Comparison of ENCODE assay signal across 35 cellular contexts in genomic region chr16:71384073-71384724, GRCh38. TPM values are rescaled to one million over a fixed set of nuclear protein-coding genes. Genes with fewer than 3 reads are reported as not detected.
DNase-seq lines count a peak whose midpoint lies in the region; ATAC-seq, FAIRE-seq and TF ChIP-seq lines count a peak whose summit lies in the region.
"Had no signal": no experiment of that assay in that cellular context is flagged by ENCODE, and none has a peak within 500 bp of the region (broad histone marks: within the 10 kb centered on the region; RNA-seq: fewer than 3 reads in every experiment).

No MANE protein-coding gene starts in this region.

- H3K23me2 ChIP-seq in H1 (ENCODE audit: low read depth, low read length): peaks cover 4% of the 10 kb centered on the region; the same call in 1 of the 2 replicates

- DNase-seq in NK-92 treated with Interleukin-12 subunit alpha and Interleukin-12 subunit beta, amount 100 ng/mL, for 24 hours (lab: John Stamatoyannopoulos, UW): peak; percentile 13
- no peak for DNase-seq in NK-92 (lab: John Stamatoyannopoulos, UW; ENCODE audit: unreplicated experiment)
- DNase-seq in NAMALWA (ENCODE audit: low spot score): peak; percentile 24
- DNase-seq in H1 (ENCODE audit: low read depth in 1 of 2, low spot score in 2 of 2): no peak
- DNase-seq in stimulated activated effector memory CD8-positive, alpha-beta T cell treated with anti-CD3 and anti-CD28 coated beads, Interleukin-12 subunit alpha, Interleukin-12 subunit beta, amount 100 ng/mL, for 72 hours (ENCODE audit: low spot score in 2 of 2): no peak
- DNase-seq in NCI-H2081 treated with DMSO at 0.1 percent for 48 hours (lab: John Stamatoyannopoulos, UW): no peak
- DNase-seq in HFFc6: no peak
- DNase-seq in glomerular visceral epithelial cell (ENCODE audit: extremely low spot score): no peak
- DNase-seq: activated CD4-positive, alpha-beta memory T cell treated with anti-CD3 and anti-CD28 coated beads for 36 hours; activated T-cell treated with anti-CD3 and anti-CD28 coated beads for 4 hours; AML-193; CD8-positive, alpha-beta memory T cell; central memory CD4-positive, alpha-beta T cell; DMS153; esophagus squamous epithelium; GF-D8; Karpas-422; left cardiac atrium; mammary epithelial cell; NCI-H187; NCI-H526 treated with DMSO at 0.1 percent for 48 hours; Peyer's patch; sigmoid colon; testis had no signal

- H3K27me3 ChIP-seq in H1 (replicated peaks in 1 of 4; ENCODE audit: control insufficient read depth in 3 of 4, extremely low read depth in 1 of 4, insufficient read depth in 3 of 4, low read length in 3 of 4): 0 out of 7 replicates have a peak, but pooled peaks cover 0 to 2% (median 0%) of the 10 kb centered on the region in 4 experiments
- H3K27me3 ChIP-seq: Peyer's patch, testis had no signal

- POLR2A ChIA-PET in H1 (lab: Charles Lee; ENCODE audit: partially characterized antibody): interaction anchor here (1.6 to 2.2 kb wide), 2 partner anchors 10 to 13 kb away, joined by 6 to 7 read pairs; no protein-coding TSS in a partner anchor

- H3K4me1 Mint-ChIP-seq in stimulated activated effector memory CD8-positive, alpha-beta T cell treated with anti-CD3 and anti-CD28 coated beads, Interleukin-12 subunit alpha, Interleukin-12 subunit beta, amount 100 ng/mL, for 72 hours: peaks cover 5% of the 10 kb centered on the region
- H3K4me1 Mint-ChIP-seq in HFFc6 (ENCODE audit: low read depth): no peaks in the 10 kb centered on the region

- peak; percentile 22 for ATAC-seq in stimulated activated effector memory CD8-positive, alpha-beta T cell treated with anti-CD3 and anti-CD28 coated beads, Interleukin-12 subunit alpha, Interleukin-12 subunit beta, amount 100 ng/mL, for 72 hours
- ATAC-seq: activated CD4-positive, CD25-positive, alpha-beta regulatory T cell treated with anti-CD3 and anti-CD28 coated beads, Interleukin-2, amount 50 U/mL, for 24 hours had no signal

- peak overlapping the region; percentile 65 for H2BK12ac ChIP-seq in H1 (ENCODE audit: low read depth, low read length)

- H3K23ac ChIP-seq in H1 (ENCODE audit: insufficient read length): no peak overlapping the region

- H3K4ac ChIP-seq in H1 (replicated peaks; ENCODE audit: insufficient read length, low read depth, low read length): peak overlapping the region; percentile 81

- no peaks in the 10 kb centered on the region for H3K36me3 ChIP-seq in H1 (ENCODE audit: control insufficient read depth in 2 of 4, insufficient read depth in 4 of 4, low read length in 3 of 4)
- H3K36me3 ChIP-seq: esophagus squamous epithelium, Peyer's patch, prostate gland, sigmoid colon had no signal

- H4K91ac ChIP-seq in H1 (replicated peaks; ENCODE audit: insufficient read length, low read length): peak overlapping the region; percentile 75

- H3K4me2 ChIP-seq in H1 (ENCODE audit: insufficient read depth in 1 of 2, low read depth in 2 of 2, low read length in 2 of 2): no peak overlapping the region
- H3K4me2 ChIP-seq: hepatocyte had no signal

- H2BK20ac ChIP-seq in H1 (ENCODE audit: low read length): peak overlapping the region; percentile 4

- no peaks in the 10 kb centered on the region for H3K79me2 ChIP-seq in H1 (ENCODE audit: control insufficient read depth in 1 of 2, insufficient read depth in 2 of 2, low read length in 2 of 2)
- H3K79me2 ChIP-seq: hepatocyte had no signal

- peak overlapping the region; percentile 98 for H3K56ac ChIP-seq in H1 (replicated peaks; ENCODE audit: insufficient read length, low read depth, low read length)

- no peak overlapping the region for H3K27ac Mint-ChIP-seq in stimulated activated effector memory CD8-positive, alpha-beta T cell treated with anti-CD3 and anti-CD28 coated beads, Interleukin-12 subunit alpha, Interleukin-12 subunit beta, amount 100 ng/mL, for 72 hours
- no peak overlapping the region for H3K27ac Mint-ChIP-seq in HFFc6
- H3K27ac Mint-ChIP-seq: activated CD4-positive, alpha-beta memory T cell treated with anti-CD3 and anti-CD28 coated beads for 36 hours; activated naive CD8-positive, alpha-beta T cell had no signal

- H2AK5ac ChIP-seq in H1 (ENCODE audit: low read depth, low read length): peak overlapping the region; percentile 42

- no peak for TF ChIP-seq POLR2A in H1 (IDR thresholded peaks at IDR 0.05; ENCODE audit: control extremely low read depth in 1 of 2, low read depth in 2 of 2, low read length in 2 of 2)

- H2BK120ac ChIP-seq in H1 (replicated peaks; ENCODE audit: low read depth, low read length): no peak overlapping the region

- no peak overlapping the region for H3K14ac ChIP-seq in H1 (ENCODE audit: insufficient read length)

- peaks cover 0 to 4% of the 10 kb centered on the region in 2 experiments for H4K20me1 ChIP-seq in H1 (replicated peaks in 1 of 2; ENCODE audit: control insufficient read depth in 1 of 2, insufficient read depth in 2 of 2, low read length in 2 of 2)

- H3K27me3 Mint-ChIP-seq in HFFc6 (ENCODE audit: insufficient read depth): peaks cover 18% of the 10 kb centered on the region

- CTCF ChIA-PET in H1 (lab: Charles Lee; ENCODE audit: partially characterized antibody): interaction anchor here (1.6 to 2.4 kb wide), 2 partner anchors 24 to 28 kb away, joined by 9 to 23 read pairs; no protein-coding TSS in a partner anchor

- H3K27ac ChIP-seq in H1 (ENCODE audit: low read depth, low read length): no peak overlapping the region
- H3K27ac ChIP-seq: hepatocyte, Peyer's patch, prostate gland, sigmoid colon, testis had no signal

- peak overlapping the region in 1 of 4 experiments; percentile 27; a peak in 2 of 7 replicates for H3K9ac ChIP-seq in H1 (replicated peaks in 1 of 4; ENCODE audit: extremely low read depth in 1 of 4, low read depth in 3 of 4, low read length in 3 of 4)

- no peak overlapping the region for H3K18ac ChIP-seq in H1 (ENCODE audit: extremely low read depth, low read length)

- no peaks in the 10 kb centered on the region for H3K79me1 ChIP-seq in H1 (ENCODE audit: low read depth, low read length)

- H2AFZ ChIP-seq in H1 (ENCODE audit: low read length): no peak overlapping the region
- H2AFZ ChIP-seq: hepatocyte had no signal

- no peak for TF ChIP-seq RAD21 in H1 (IDR thresholded peaks at IDR 0.05 in 1 of 2, conservative IDR thresholded peaks at IDR 0.05 in 1 of 2; ENCODE audit: low read depth in 2 of 2, low read length in 2 of 2)

- no peaks in the 10 kb centered on the region for H3K9me3 Mint-ChIP-seq in stimulated activated effector memory CD8-positive, alpha-beta T cell treated with anti-CD3 and anti-CD28 coated beads, Interleukin-12 subunit alpha, Interleukin-12 subunit beta, amount 100 ng/mL, for 72 hours
- no peaks in the 10 kb centered on the region for H3K9me3 Mint-ChIP-seq in HFFc6
- H3K9me3 Mint-ChIP-seq: activated CD4-positive, alpha-beta memory T cell treated with anti-CD3 and anti-CD28 coated beads for 36 hours had no signal

- H4K8ac ChIP-seq in H1 (ENCODE audit: extremely low read depth, insufficient read depth, low read length): no peak overlapping the region; the same call in 1 of the 2 replicates

- no peak for FAIRE-seq in H1 (lab: Jason Lieb, UNC)
- FAIRE-seq: A204.1, astrocyte, frontal cortex, GM18507, TTC549 had no signal

- WGBS in H1 (ENCODE audit: extremely low coverage in 1 of 2, insufficient coverage in 1 of 2, insufficient read length in 1 of 2, insufficient replicate concordance in 2 of 2, low coverage in 1 of 2, low lambda C conversion rate in 2 of 2, missing lambda C conversion rate in 1 of 2), 2 experiments: 81% methylated on average over 10 of the region's 10 CpGs; no CpG with 5 or more reads in 1 of the 2 experiments

- no peak overlapping the region for H3K4me3 Mint-ChIP-seq in stimulated activated effector memory CD8-positive, alpha-beta T cell treated with anti-CD3 and anti-CD28 coated beads, Interleukin-12 subunit alpha, Interleukin-12 subunit beta, amount 100 ng/mL, for 72 hours
- no peak overlapping the region for H3K4me3 Mint-ChIP-seq in HFFc6
- H3K4me3 Mint-ChIP-seq: activated CD4-positive, alpha-beta memory T cell treated with anti-CD3 and anti-CD28 coated beads for 36 hours; activated naive CD8-positive, alpha-beta T cell; CD8-positive, alpha-beta memory T cell had no signal

- no peak overlapping the region for H3K4me3 ChIP-seq in H1 (ENCODE audit: extremely low read depth in 1 of 4, insufficient read depth in 2 of 4, low read depth in 3 of 4, low read length in 4 of 4)
- H3K4me3 ChIP-seq: esophagus squamous epithelium, hepatocyte, Peyer's patch, prostate gland, sigmoid colon, testis had no signal

- H2BK5ac ChIP-seq in H1 (ENCODE audit: low read depth, low read length): peak overlapping the region; percentile 8

- H3K9me3 ChIP-seq in H1 (ENCODE audit: insufficient read depth in 2 of 2, low read depth in 1 of 2, low read length in 1 of 2): no peaks in the 10 kb centered on the region
- H3K9me3 ChIP-seq: esophagus squamous epithelium, Peyer's patch, prostate gland, sigmoid colon, testis had no signal

- H3K4me1 ChIP-seq in H1 (replicated peaks in 1 of 4; ENCODE audit: control insufficient read depth in 3 of 4, insufficient read depth in 4 of 4, low read length in 3 of 4): peaks cover 13 to 20% (median 17%) of the 10 kb centered on the region in 4 experiments; a peak in 5 of 7 replicates
- H3K4me1 ChIP-seq: Peyer's patch, prostate gland, testis had no signal

- no peaks in the 10 kb centered on the region for H3K36me3 Mint-ChIP-seq in stimulated activated effector memory CD8-positive, alpha-beta T cell treated with anti-CD3 and anti-CD28 coated beads, Interleukin-12 subunit alpha, Interleukin-12 subunit beta, amount 100 ng/mL, for 72 hours
- no peaks in the 10 kb centered on the region for H3K36me3 Mint-ChIP-seq in HFFc6 (ENCODE audit: low read depth)
- H3K36me3 Mint-ChIP-seq: activated CD4-positive, alpha-beta memory T cell treated with anti-CD3 and anti-CD28 coated beads for 36 hours; activated naive CD8-positive, alpha-beta T cell; CD8-positive, alpha-beta memory T cell had no signal

- H4K5ac ChIP-seq in H1 (ENCODE audit: insufficient read length, low read depth, low read length): no peak overlapping the region

- peak overlapping the region; percentile 89; the same call in 1 of the 2 replicates for H2BK15ac ChIP-seq in H1 (ENCODE audit: low read length)

- no peak for TF ChIP-seq EP300 in H1 (IDR thresholded peaks at IDR 0.05; ENCODE audit: borderline replicate concordance in 1 of 2, low read depth in 2 of 2, low read length in 2 of 2)

- TF ChIP-seq CTCF in H1 (IDR thresholded peaks at IDR 0.05; ENCODE audit: control extremely low read depth in 1 of 3, insufficient read depth in 1 of 3, low read depth in 1 of 3, low read length in 3 of 3) (no peak), HFFc6 (IDR thresholded peaks at IDR 0.05) (no peak)

RNA-seq across cellular contexts. Expression of gene CALB2, which starts 25.7 kb away (rescaled TPM):
- 1.9 and 2.7 TPM in 2 replicates for total RNA-seq in H1 (2021; fragmentation: NEBNext Ultra II Directional; extraction: Animal tissue kit (Norgen Biotek cat#: 25700))
- polyA plus RNA-seq in H1 (2011; rRNA removed): 2.6 and 3.3 TPM in 2 replicates
- polyA plus RNA-seq in H1 (2011; cell fraction: cytosol; rRNA removed): 2.9 TPM
- 2.2 TPM for polyA plus RNA-seq in H1 (2011; cell fraction: nucleus; rRNA removed)
- polyA plus RNA-seq in H1 (2012, experiment 1 of 2): 2.5 to 3.9 TPM (median 3.6 TPM) in 4 replicates
- 3.7 TPM for polyA plus RNA-seq in H1 (2012, experiment 2 of 2)
- polyA plus RNA-seq in H1 (2013, experiment 1 of 2): 3.5 TPM
- polyA plus RNA-seq in H1 (2013, experiment 2 of 2): 2.7 TPM
- 2.3 and 2.5 TPM in 2 replicates for polyA minus RNA-seq in H1 (2011; rRNA and poly(A)+ RNA removed)
- polyA minus RNA-seq in H1 (2011; cell fraction: cytosol; rRNA and poly(A)+ RNA removed): not detected
- polyA minus RNA-seq in H1 (2011; cell fraction: nucleus; rRNA and poly(A)+ RNA removed): 0.50 TPM
- total RNA-seq in HFFc6 (2021; fragmentation: NEBNext Ultra II Directional; extraction: Animal tissue kit (Norgen Biotek cat#: 25700)): 1 to 10 TPM in 1 of 6 experiments, under 1 TPM in 2, not detected in 3; 0.14 to 1.1 (median 0.70) TPM
- total RNA-seq: activated CD4-positive, alpha-beta memory T cell treated with anti-CD3 and anti-CD28 coated beads for 36 hours; CD8-positive, alpha-beta memory T cell; T-helper 1 cell treated with Interleukin-12 subunit alpha and Interleukin-12 subunit beta and Interleukin-4 antibody, amounts not matched to agents 30 ng/mL and 1 ng/mL, for 36 hours had no signal
- polyA plus RNA-seq: CD8-positive, alpha-beta memory T cell had no signal

RNA-seq across cellular contexts. Expression of gene TLE7, which starts 57.7 kb away (rescaled TPM):
- total RNA-seq in H1 (2021; fragmentation: NEBNext Ultra II Directional; extraction: Animal tissue kit (Norgen Biotek cat#: 25700)): not detected in 2 replicates
- 0.03 and 0.06 TPM in 2 replicates for polyA plus RNA-seq in H1 (2011; rRNA removed)
- polyA plus RNA-seq in H1 (2011; cell fraction: cytosol; rRNA removed): 0.10 TPM
- polyA plus RNA-seq in H1 (2011; cell fraction: nucleus; rRNA removed): 0.07 TPM
- not detected in 4 replicates for polyA plus RNA-seq in H1 (2012, experiment 1 of 2)
- polyA plus RNA-seq in H1 (2012, experiment 2 of 2): not detected
- polyA plus RNA-seq in H1 (2013, experiment 1 of 2): not detected
- polyA plus RNA-seq in H1 (2013, experiment 2 of 2): not detected
- polyA minus RNA-seq in H1 (2011; rRNA and poly(A)+ RNA removed): not detected in 2 replicates
- polyA minus RNA-seq in H1 (2011; cell fraction: cytosol; rRNA and poly(A)+ RNA removed): not detected
- polyA minus RNA-seq in H1 (2011; cell fraction: nucleus; rRNA and poly(A)+ RNA removed): not detected
- total RNA-seq in HFFc6 (2021; fragmentation: NEBNext Ultra II Directional; extraction: Animal tissue kit (Norgen Biotek cat#: 25700)): not detected
- total RNA-seq: activated CD4-positive, alpha-beta memory T cell treated with anti-CD3 and anti-CD28 coated beads for 36 hours; astrocyte; CD8-positive, alpha-beta memory T cell; esophagus squamous epithelium; frontal cortex; hepatocyte; left cardiac atrium; mammary epithelial cell; Peyer's patch; sigmoid colon; SK-MEL-5; T-helper 1 cell treated with Interleukin-12 subunit alpha and Interleukin-12 subunit beta and Interleukin-4 antibody, amounts not matched to agents 30 ng/mL and 1 ng/mL, for 36 hours had no signal
- polyA plus RNA-seq: CD8-positive, alpha-beta memory T cell; hepatocyte; mammary epithelial cell; sigmoid colon had no signal

Comparison
In these comparisons a context has a peak if more than half of its experiments do, and no peak if none do; other contexts are left out.
1. DNase-seq: peak in NK-92 treated with Interleukin-12 subunit alpha and Interleukin-12 subunit beta, amount 100 ng/mL, for 24 hours (single experiment) and NAMALWA (single experiment); none in NK-92 (single experiment), H1 (0 of 2), stimulated activated effector memory CD8-positive, alpha-beta T cell treated with anti-CD3 and anti-CD28 coated beads, Interleukin-12 subunit alpha, Interleukin-12 subunit beta, amount 100 ng/mL, for 72 hours (0 of 2), NCI-H2081 treated with DMSO at 0.1 percent for 48 hours (single experiment), HFFc6 (single experiment) and glomerular visceral epithelial cell (single experiment).